15 cellular contexts compared by ENCODE assay signal in genomic region chr2:37566517-37566961, GRCh38.
DNase-seq lines count a peak whose midpoint lies in the region; ATAC-seq and TF ChIP-seq lines count a peak whose summit lies in the region.
"Had no signal": no experiment of that assay in that cellular context is flagged by ENCODE, and none has a peak within 500 bp of the region (broad histone marks: within the 10 kb centered on the region; RNA-seq: fewer than 3 reads in every experiment).

No MANE protein-coding gene starts in this region.

- H3K27me3 ChIP-seq in MG63: no peaks in the 10 kb centered on the region
- H3K27me3 ChIP-seq: colonic mucosa, uterus had no signal

- H3K9me3 ChIP-seq in MG63: no peaks in the 10 kb centered on the region
- H3K9me3 ChIP-seq: colonic mucosa, uterus had no signal

- TF ChIP-seq CTCF in cardiac fibroblast (IDR thresholded peaks at IDR 0.05; ENCODE audit: low read depth, low read length): no peak

- peak; percentile 57 for DNase-seq in AG08396 (ENCODE audit: low spot score)
- peak; percentile 64 for DNase-seq in MG63
- DNase-seq in cardiac fibroblast (ENCODE audit: low read depth in 2 of 2): peak; percentile 40 to 66
- DNase-seq in medulla oblongata (ENCODE audit: extremely low spot score): peak; percentile 33
- no peak for DNase-seq in activated T-cell treated with anti-CD3 and anti-CD28 coated beads, Interleukin-2, amount 50 U/mL, for 1 hour
- DNase-seq in retina: no peak
- DNase-seq: activated CD4-positive, alpha-beta T cell treated with anti-CD3 and anti-CD28 coated beads, Interleukin-2, amount 50 U/mL, for 48 hours; activated effector memory CD4-positive, alpha-beta T cell treated with anti-CD3 and anti-CD28 coated beads, Interleukin-2, amount 50 U/mL, for 16 hours; colonic mucosa; Kasumi-1; NCI-H2107; T-cell; uterus had no signal

- H3K36me3 ChIP-seq in MG63: no peaks in the 10 kb centered on the region
- H3K36me3 ChIP-seq: colonic mucosa, uterus had no signal

- H3K4me3 ChIP-seq in MG63 (no peak overlapping the region), cardiac fibroblast (replicated peaks in 1 of 2; ENCODE audit: low read depth in 2 of 2, low read length in 2 of 2) (no peak overlapping the region)
- H3K4me3 ChIP-seq: colonic mucosa, uterus had no signal

- ATAC-seq in HG02759 (IDR thresholded peaks at IDR 0.05; ENCODE audit: unreplicated experiment): no peak
- no peak for ATAC-seq in GM18502 (IDR thresholded peaks at IDR 0.05; ENCODE audit: poor library complexity, unreplicated experiment)
- ATAC-seq: T-cell had no signal

Comparison
In these comparisons a context has a peak if more than half of its experiments do, and no peak if none do; other contexts are left out.
1. DNase-seq: peak in AG08396 (single experiment), MG63 (single experiment), cardiac fibroblast (2 of 2) and medulla oblongata (single experiment); none in activated T-cell treated with anti-CD3 and anti-CD28 coated beads, Interleukin-2, amount 50 U/mL, for 1 hour (single experiment) and retina (single experiment).